In genomic region chr6:138110229-138110628, GRCh38 we compare ENCODE assay signal across 22 cellular contexts. TPM values are rescaled to one million over a fixed set of nuclear protein-coding genes. Genes with fewer than 3 reads are reported as not detected.
"Had no signal": no experiment of that assay in that cellular context is flagged by ENCODE, and none has a peak within 500 bp of the region (broad histone marks: within the 10 kb centered on the region; RNA-seq: fewer than 3 reads in every experiment).

No MANE protein-coding gene starts in this region.

- H3K36me3 ChIP-seq: colonic mucosa, esophagus squamous epithelium, gastrocnemius medialis, heart right ventricle, left lung, lower lobe of right lung had no signal

- H3K27ac ChIP-seq: colonic mucosa, esophagus squamous epithelium, gastrocnemius medialis, heart right ventricle, left lung, lower lobe of right lung had no signal

- H3K4me1 ChIP-seq: lower lobe of right lung had no signal

- H3K4me3 ChIP-seq: colonic mucosa, esophagus squamous epithelium, gastrocnemius medialis, heart right ventricle, left lung, lower lobe of right lung had no signal

- H3K9me3 ChIP-seq: colonic mucosa, esophagus squamous epithelium, gastrocnemius medialis, heart right ventricle, left lung, lower lobe of right lung had no signal

- FAIRE-seq: keratinocyte had no signal

- ATAC-seq: effector memory CD8-positive, alpha-beta T cell; esophagus mucosa; gastrocnemius medialis; heart right ventricle; left cardiac atrium; left lung; left ventricle myocardium superior; lower lobe of right lung; naive thymus-derived CD4-positive, alpha-beta T cell had no signal

- DNase-seq: colonic mucosa; cortex of kidney; effector CD8-positive, alpha-beta T cell; effector memory CD8-positive, alpha-beta T cell; endodermal cell; esophagus squamous epithelium; foreskin fibroblast; foreskin melanocyte; gastrocnemius medialis; glutamatergic neuron; head of caudate nucleus; heart right ventricle; hippocampal formation; left cardiac atrium; left lung; left ventricle myocardium superior; lower lobe of right lung; mesendoderm; midbrain; naive thymus-derived CD4-positive, alpha-beta T cell had no signal

- H3K27me3 ChIP-seq: colonic mucosa had no signal

RNA-seq across cellular contexts. Expression of gene ARFGEF3, which starts 51.5 kb away (rescaled TPM):
- polyA plus RNA-seq: naive thymus-derived CD4-positive, alpha-beta T cell had no signal
